Comparison of ENCODE assay signal across 12 cellular contexts in the genomic region with DNA sequence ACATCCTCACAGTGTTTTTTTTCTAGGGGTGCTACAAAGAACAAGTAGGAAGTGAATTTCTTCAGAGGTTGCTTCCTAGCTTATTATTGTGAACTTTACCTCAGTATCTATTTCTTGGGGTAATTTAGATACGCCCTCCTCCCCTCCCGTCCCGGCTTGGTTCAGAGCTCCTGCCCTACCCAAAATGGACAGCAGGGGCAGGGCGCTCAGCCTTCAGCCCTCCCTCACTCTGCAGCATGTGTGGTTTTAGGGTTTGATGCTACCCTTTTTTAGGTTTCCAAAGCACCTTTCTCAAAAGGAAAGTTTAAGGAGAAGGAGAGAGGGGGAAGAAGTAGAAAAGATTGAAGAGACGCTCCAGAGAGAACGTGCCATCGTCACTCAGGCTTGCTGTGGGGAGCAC. TPM values are rescaled to one million over a fixed set of nuclear protein-coding genes. Genes with fewer than 3 reads are reported as not detected.
DNase-seq lines count a peak whose midpoint lies in the region; ATAC-seq and TF ChIP-seq lines count a peak whose summit lies in the region.
"Had no signal": no experiment of that assay in that cellular context is flagged by ENCODE, and none has a peak within 500 bp of the region (broad histone marks: within the 10 kb centered on the region; RNA-seq: fewer than 3 reads in every experiment).

No MANE protein-coding gene starts in this region.

- TF ChIP-seq EP300 in transverse colon (IDR thresholded peaks at IDR 0.05; ENCODE audit: low read depth), result no peak

- H3K4me1 ChIP-seq in left ventricle myocardium inferior (no peaks in the 10 kb centered on the region), transverse colon (no peaks in the 10 kb centered on the region)
- H3K4me1 ChIP-seq: spleen had no signal

- no peak for ATAC-seq in Right ventricle myocardium superior (ENCODE audit: poor library complexity)

- WGBS in transverse colon (ENCODE audit: low coverage in 1 of 2), 2 donors, result 68 to 70% methylated on average over 6 to 7 of the region's 7 CpGs

- DNase-seq in left ventricle myocardium inferior (no peak), Right ventricle myocardium superior (no peak), LNCaP clone FGC (ENCODE audit: low read depth) (no peak), choroid plexus epithelial cell (ENCODE audit: low read depth) (no peak), GM20000 (ENCODE audit: low spot score) (no peak), NOMO-1 treated with DMSO at 0.1 percent for 48 hours (lab: John Stamatoyannopoulos, UW; ENCODE audit: unreplicated experiment) (no peak), occipital lobe (lab: John Stamatoyannopoulos, UW) (no peak), transverse colon (no peak)
- DNase-seq: activated effector memory CD4-positive, alpha-beta T cell treated with Interleukin-2 at 50 U/mL for 16 hours; CD4-positive, CD25-positive, alpha-beta regulatory T cell; spleen; WERI-Rb-1 had no signal

- H3K36me3 ChIP-seq in left ventricle myocardium inferior, result no peaks in the 10 kb centered on the region
- H3K36me3 ChIP-seq in transverse colon, result no peaks in the 10 kb centered on the region
- H3K36me3 ChIP-seq: spleen, WERI-Rb-1 had no signal

- H3K4me3 ChIP-seq in left ventricle myocardium inferior (no peak overlapping the region), LNCaP clone FGC (ENCODE audit: low read depth, low read length) (no peak overlapping the region), choroid plexus epithelial cell (ENCODE audit: low read depth, low read length) (no peak overlapping the region), transverse colon (no peak overlapping the region)
- H3K4me3 ChIP-seq: spleen had no signal

- no peak overlapping the region for H3K27ac ChIP-seq in left ventricle myocardium inferior (replicated peaks)
- no peak overlapping the region for H3K27ac ChIP-seq in transverse colon
- H3K27ac ChIP-seq: spleen, WERI-Rb-1 had no signal

- in situ Hi-C loops in transverse colon (cut with MboI; ENCODE audit: low pct_ligation_motif_present in 1 of 4, low pct_unique_long_range_greater_than_20kb in 1 of 4, low sequenced_read_pairs in 3 of 4), result no loop called here

- H3K9me3 ChIP-seq in left ventricle myocardium inferior (replicated peaks), result peaks cover 23% of the 10 kb centered on the region
- no peaks in the 10 kb centered on the region for H3K9me3 ChIP-seq in transverse colon

- peaks cover 7% of the 10 kb centered on the region for H3K27me3 ChIP-seq in left ventricle myocardium inferior (ENCODE audit: low read depth)
- no peaks in the 10 kb centered on the region for H3K27me3 ChIP-seq in transverse colon
- H3K27me3 ChIP-seq: spleen had no signal

- TF ChIP-seq CTCF in left ventricle myocardium inferior (IDR thresholded peaks at IDR 0.05; ENCODE audit: borderline replicate concordance) (peak; percentile 20), LNCaP clone FGC (IDR thresholded peaks at IDR 0.05; ENCODE audit: control insufficient read depth, extremely low read depth, insufficient read depth) (peak; percentile 33), choroid plexus epithelial cell (conservative IDR thresholded peaks at IDR 0.05; ENCODE audit: low read depth, low read length) (peak; percentile 41), GM20000 (IDR thresholded peaks at IDR 0.05; ENCODE audit: extremely low read depth, missing control alignments) (no peak), transverse colon (IDR thresholded peaks at IDR 0.05) (peak in 2 of 5 experiments; percentile 6 to 7)

- TF ChIP-seq POLR2A in transverse colon (IDR thresholded peaks at IDR 0.05), result no peak

- intact Hi-C loops in left ventricle myocardium inferior (cut with micrococcal nuclease) (no loop called here), Right ventricle myocardium superior (cut with DNase I) (no loop called here), transverse colon (cut with DNase I; ENCODE audit: low total_unique reads) (no loop called here)

RNA-seq across cellular contexts. Expression of a gene that starts 16.9 kb away (rescaled TPM):
- total RNA-seq in left ventricle myocardium inferior (14.1 TPM), Right ventricle myocardium superior (16.9 TPM), occipital lobe (63.2 TPM), transverse colon (10 to 100 TPM; 16.8 to 29.9 (median 24.9) TPM)

RNA-seq across cellular contexts. Expression of a gene that starts 53.7 kb away (rescaled TPM):
- 10.2 TPM for total RNA-seq in left ventricle myocardium inferior
- 9.7 TPM for total RNA-seq in Right ventricle myocardium superior
- 51.3 TPM for total RNA-seq in occipital lobe
- 10 to 100 TPM in 3 of 4 donors, 1 to 10 TPM in 1; 1.5 to 21.7 (median 12.0) TPM for total RNA-seq in transverse colon
